In genomic region chr4:118684873-118685811, GRCh38 we compare ENCODE assay signal across 7 cellular contexts.
DNase-seq lines count a peak whose midpoint lies in the region; ATAC-seq and TF ChIP-seq lines count a peak whose summit lies in the region.

METTL14 (plus strand) TSS chr4:118685392; CDS start chr4:118685535, 143 bp downstream.

- no peak for TF ChIP-seq CTCF in retinal pigment epithelial cell (conservative IDR thresholded peaks at IDR 0.05; ENCODE audit: low read depth, low read length)

- ATAC-seq in GM18505 (IDR thresholded peaks at IDR 0.05; ENCODE audit: unreplicated experiment) (peak; percentile 99), HG02943 (IDR thresholded peaks at IDR 0.05; ENCODE audit: low read depth, unreplicated experiment) (peak; percentile 100)

- TF ChIP-seq POLR2A in GM18505 (IDR thresholded peaks at IDR 0.05; ENCODE audit: borderline replicate concordance, extremely low read depth, insufficient read depth, insufficient read length) = peak; percentile 93

- peak within 1 kb of the TSS; percentile 72 for H3K4me3 ChIP-seq in retinal pigment epithelial cell (ENCODE audit: low read length)

- DNase-seq in NCI-H187 treated with DMSO at 0.1 percent for 48 hours (lab: John Stamatoyannopoulos, UW) = peak; percentile 13
- DNase-seq in T1000 (lab: John Stamatoyannopoulos, UW) = peak; percentile 91
- DNase-seq in astrocyte of the hippocampus (ENCODE audit: low read depth, low spot score) = peak; percentile 96
- peak; percentile 39 to 95 (median 86) for DNase-seq in hypothalamus (lab: John Stamatoyannopoulos, UW)
- DNase-seq in retinal pigment epithelial cell (ENCODE audit: low read depth) = peak; percentile 61

Comparison
In these comparisons a context has a peak if more than half of its experiments do, and no peak if none do; other contexts are left out.
1. Peak in every context shown above with its lines: DNase-seq, ATAC-seq and H3K4me3 ChIP-seq.
2. DNase-seq: peak in every context shown above with its lines; median percentile 96 in astrocyte of the hippocampus; 91 in T1000; 86 in hypothalamus; 61 in retinal pigment epithelial cell; 13 in NCI-H187 treated with DMSO at 0.1 percent for 48 hours.